Comparison of ENCODE assay signal across 25 cellular contexts in the genomic region with DNA sequence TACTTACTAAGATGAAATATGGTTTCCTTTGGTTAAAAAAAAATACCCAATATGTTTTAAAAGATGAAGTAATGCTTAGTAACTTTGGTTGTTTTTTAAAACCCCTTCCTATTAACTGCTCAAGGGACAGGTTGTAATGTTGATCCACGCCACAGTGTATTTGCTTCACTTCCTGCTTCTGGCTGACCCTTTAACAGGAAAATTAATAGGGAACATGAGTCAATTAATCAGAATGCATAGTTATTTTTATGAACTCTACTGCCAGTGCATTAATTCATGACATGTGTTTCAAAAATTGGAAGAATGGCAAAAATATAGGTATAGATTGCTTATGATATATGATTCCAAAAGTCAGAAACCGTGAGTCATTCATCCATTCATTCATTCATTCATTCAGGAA.
DNase-seq lines count a peak whose midpoint lies in the region; ATAC-seq and TF ChIP-seq lines count a peak whose summit lies in the region.
"Had no signal": no experiment of that assay in that cellular context is flagged by ENCODE, and none has a peak within 500 bp of the region (broad histone marks: within the 10 kb centered on the region; RNA-seq: fewer than 3 reads in every experiment).

No MANE protein-coding gene starts in this region.

- no peaks in the 10 kb centered on the region for H3F3A ChIP-seq in PC-3 (ENCODE audit: low read length, unreplicated experiment)

- no peaks in the 10 kb centered on the region for H3K9me3 ChIP-seq in PC-3 (ENCODE audit: low read length)
- no peaks in the 10 kb centered on the region for H3K9me3 ChIP-seq in esophagus squamous epithelium
- H3K9me3 ChIP-seq: BE2C had no signal

- H3K4me3 ChIP-seq in PC-3 (ENCODE audit: low read length), result no peak overlapping the region
- no peak overlapping the region for H3K4me3 ChIP-seq in esophagus squamous epithelium
- H3K4me3 ChIP-seq: GM23248 had no signal

- H3K9ac ChIP-seq in PC-3 (ENCODE audit: low read length), result no peak overlapping the region
- H3K9ac ChIP-seq: GM23248, KMS-11 had no signal

- CTCF ChIA-PET in PC-3 (lab: Charles Lee), result no interaction called here

- TF ChIP-seq CTCF in PC-3 (conservative IDR thresholded peaks at IDR 0.05; ENCODE audit: low read depth, low read length) (no peak), esophagus squamous epithelium (IDR thresholded peaks at IDR 0.05) (no peak)

- no peak overlapping the region for H3K4me2 ChIP-seq in PC-3 (ENCODE audit: low read length)
- H3K4me2 ChIP-seq: KMS-11 had no signal

- TF ChIP-seq POLR2A in esophagus squamous epithelium (IDR thresholded peaks at IDR 0.05), result no peak

- H3K36me3 ChIP-seq in PC-3 (ENCODE audit: low read depth, low read length), result no peaks in the 10 kb centered on the region
- H3K36me3 ChIP-seq in esophagus squamous epithelium, result no peaks in the 10 kb centered on the region
- H3K36me3 ChIP-seq: BE2C had no signal

- intact Hi-C loops in PC-3 (cut with micrococcal nuclease), result no loop called here
- intact Hi-C loops in esophagus squamous epithelium (cut with DNase I), result no loop called here

- POLR2A ChIA-PET in PC-3 (lab: Charles Lee; ENCODE audit: unreplicated experiment), result interaction anchor here (0.5 kb wide), 1 partner anchor 599 kb away, joined by 3 read pairs; no protein-coding TSS in a partner anchor

- 56 to 62% methylated on average over 2 of the region's 2 CpGs for WGBS in esophagus squamous epithelium, 2 donors

- H4K20me1 ChIP-seq in PC-3 (ENCODE audit: low read length), result no peaks in the 10 kb centered on the region

- H2AFZ ChIP-seq in PC-3 (ENCODE audit: low read length), result no peak overlapping the region
- H2AFZ ChIP-seq: GM23248 had no signal

- no peaks in the 10 kb centered on the region for H3K9me2 ChIP-seq in PC-3 (replicated peaks; ENCODE audit: low read length)

- peak; percentile 47 for DNase-seq in EL
- peak; percentile 41 for DNase-seq in PC-3
- peak; percentile 35 for DNase-seq in dermis blood vessel endothelial cell
- DNase-seq in iris pigment epithelial cell (ENCODE audit: low read depth), result peak; percentile 19
- no peak for DNase-seq in inferior parietal cortex (ENCODE audit: extremely low spot score)
- no peak for DNase-seq in NCI-H1105 (lab: John Stamatoyannopoulos, UW)
- DNase-seq in esophagus squamous epithelium (lab: John Stamatoyannopoulos, UW), result no peak
- DNase-seq: 8988T; ACHN; BE2C; CD8-positive, alpha-beta memory T cell; DMS 273 treated with DMSO at 0.1 percent for 48 hours; DMS79 treated with DMSO at 0.1 percent for 48 hours; GM23248; H9; MM.1S; NCI-H1417 treated with DMSO at 0.1 percent for 48 hours; NCI-H1694 treated with DMSO at 0.1 percent for 48 hours; NCI-H2081; NCI-H2227 treated with DMSO at 0.1 percent for 48 hours; NCI-H526 treated with DMSO at 0.1 percent for 48 hours; SHP77 treated with DMSO at 0.1 percent for 48 hours had no signal

- H3K4me1 ChIP-seq in PC-3 (ENCODE audit: insufficient read depth, low read length) (no peaks in the 10 kb centered on the region; the same call in 1 of the 2 replicates), esophagus squamous epithelium (peaks cover 0 to 6% (median 0%) of the 10 kb centered on the region in 3 donors)
- H3K4me1 ChIP-seq: BE2C had no signal

- H3K79me2 ChIP-seq in PC-3 (ENCODE audit: low read length), result no peaks in the 10 kb centered on the region

- peak; percentile 51 for ATAC-seq in PC-3
- ATAC-seq in HG02938 (IDR thresholded peaks at IDR 0.05; ENCODE audit: unreplicated experiment), result no peak
- ATAC-seq: Panc1 had no signal

- no TSS peak for BruUV-seq in PC-3 (replicated peaks; lab: Mats Ljungman, UMichigan)

- no peak overlapping the region for H3K27ac ChIP-seq in PC-3 (ENCODE audit: low read length)
- no peak overlapping the region for H3K27ac ChIP-seq in esophagus squamous epithelium
- H3K27ac ChIP-seq: GM23248, KMS-11 had no signal

- H3K27me3 ChIP-seq in PC-3 (ENCODE audit: low read length), result no peaks in the 10 kb centered on the region
- H3K27me3 ChIP-seq in esophagus squamous epithelium, result peaks cover 0 to 31% (median 0%) of the 10 kb centered on the region in 4 donors
- H3K27me3 ChIP-seq: BE2C had no signal

Comparison
In these comparisons a context has a peak if more than half of its experiments do, and no peak if none do; other contexts are left out.
1. DNase-seq: peak in EL (single experiment), PC-3 (single experiment), dermis blood vessel endothelial cell (single experiment) and iris pigment epithelial cell (single experiment); none in inferior parietal cortex (single experiment), NCI-H1105 (single experiment) and esophagus squamous epithelium (single experiment).